Comparison of ENCODE assay signal across 1 cellular context in genomic region chr1:158149577-158150269, GRCh38.
A peak's percentile ranks its signal among the peaks of the same experiment; 100 is the strongest.
TF ChIP-seq lines count a peak whose summit lies in the region.

No MANE protein-coding gene starts in this region.

TF ChIP-seq in K562, 482 proteins besides CTCF, POLR2A, EP300 and RAD21 (continued from another document and continues in another):
- TF ChIP-seq ETS1 (conservative IDR thresholded peaks at IDR 0.05; ENCODE audit: control insufficient read depth, low read depth, low read length) (peak; percentile 74; the same call in 1 of the 2 replicates), ELF1 (tag; IDR thresholded peaks at IDR 0.05) (peak; percentile 70), YY1 (IDR thresholded peaks at IDR 0.05; ENCODE audit: borderline replicate concordance in 1 of 3, control insufficient read depth in 1 of 3, extremely low read depth in 1 of 3, insufficient read depth in 3 of 3, insufficient read length in 1 of 3, insufficient replicate concordance in 2 of 3, low read depth in 1 of 3, low read length in 2 of 3) (peak in 1 of 3 experiments; percentile 47), ZNF668 (CRISPR knock-in tag; IDR thresholded peaks at IDR 0.05) (no peak), SPI1 (IDR thresholded peaks at IDR 0.05; ENCODE audit: borderline replicate concordance, low read depth, low read length) (peak; percentile 79), MTA3 (IDR thresholded peaks at IDR 0.05; ENCODE audit: borderline replicate concordance) (0 out of 2 replicates have a peak, but pooled peaks have one; percentile 16), NR2C2 (CRISPR knock-in tag; IDR thresholded peaks at IDR 0.05) (no peak), NR2C2 (tag; IDR thresholded peaks at IDR 0.05) (peak; percentile 96), PRDM10 (IDR thresholded peaks at IDR 0.05; ENCODE audit: partially characterized antibody) (peak; percentile 39), MBD2 (IDR thresholded peaks at IDR 0.05; ENCODE audit: borderline replicate concordance, low read depth) (0 out of 2 replicates have a peak, but pooled peaks have one; percentile 37), SREBF1 (IDR thresholded peaks at IDR 0.05; ENCODE audit: borderline replicate concordance, low read depth, low read length) (peak; percentile 60; the same call in 1 of the 2 replicates), PTRF (tag; IDR thresholded peaks at IDR 0.05) (no peak), BHLHE40 (IDR thresholded peaks at IDR 0.05; ENCODE audit: low read length) (peak; percentile 13; the same call in 1 of the 2 replicates), KLF1 (tag; IDR thresholded peaks at IDR 0.05) (no peak), ZNF395 (CRISPR knock-in tag; IDR thresholded peaks at IDR 0.05) (peak; percentile 46; the same call in 1 of the 2 replicates), ZNF639 (CRISPR knock-in tag; conservative IDR thresholded peaks at IDR 0.05 in 1 of 2, IDR thresholded peaks at IDR 0.05 in 1 of 2) (peak in 1 of 2 experiments; percentile 31; a peak in 1 of 4 replicates), GABPA (tag; conservative IDR thresholded peaks at IDR 0.05; ENCODE audit: low read depth) (peak; percentile 88), AFF1 (IDR thresholded peaks at IDR 0.05; ENCODE audit: low read depth in 1 of 2, partially characterized antibody in 2 of 2) (peak in 1 of 2 experiments; percentile 86), HCFC1 (IDR thresholded peaks at IDR 0.05; ENCODE audit: low read depth, low read length) (peak; percentile 92), ESRRA (IDR thresholded peaks at IDR 0.05; ENCODE audit: borderline replicate concordance, low read depth) (0 out of 2 replicates have a peak, but pooled peaks have one; percentile 21), ZNF583 (CRISPR knock-in tag; IDR thresholded peaks at IDR 0.05) (no peak), TRIM25 (IDR thresholded peaks at IDR 0.05; ENCODE audit: borderline replicate concordance) (no peak), MXD1 (CRISPR knock-in tag; IDR thresholded peaks at IDR 0.05; ENCODE audit: borderline replicate concordance, poor library complexity, severe bottlenecking) (no peak), NR2C1 (IDR thresholded peaks at IDR 0.05) (peak; percentile 86), NR2C1 (tag; IDR thresholded peaks at IDR 0.05) (peak; percentile 93), ETV1 (tag; conservative IDR thresholded peaks at IDR 0.05; ENCODE audit: low read depth) (peak; percentile 38; the same call in 1 of the 2 replicates), RCOR1 (IDR thresholded peaks at IDR 0.05; ENCODE audit: borderline replicate concordance in 1 of 2, low read depth in 2 of 2, low read length in 2 of 2) (peak in 1 of 2 experiments; percentile 30; a peak in 1 of 4 replicates), GABPB1 (CRISPR knock-in tag; IDR thresholded peaks at IDR 0.05) (peak; percentile 46; the same call in 1 of the 2 replicates), ZNF143 (CRISPR knock-in tag; IDR thresholded peaks at IDR 0.05) (peak; percentile 84), MEIS2 (IDR thresholded peaks at IDR 0.05; ENCODE audit: partially characterized antibody) (peak; percentile 70), TFAP4 (CRISPR knock-in tag; IDR thresholded peaks at IDR 0.05; ENCODE audit: borderline replicate concordance) (peak; percentile 47; the same call in 1 of the 2 replicates), VEZF1 (CRISPR knock-in tag; IDR thresholded peaks at IDR 0.05) (peak; percentile 32; the same call in 1 of the 2 replicates)
